In the genomic region with DNA sequence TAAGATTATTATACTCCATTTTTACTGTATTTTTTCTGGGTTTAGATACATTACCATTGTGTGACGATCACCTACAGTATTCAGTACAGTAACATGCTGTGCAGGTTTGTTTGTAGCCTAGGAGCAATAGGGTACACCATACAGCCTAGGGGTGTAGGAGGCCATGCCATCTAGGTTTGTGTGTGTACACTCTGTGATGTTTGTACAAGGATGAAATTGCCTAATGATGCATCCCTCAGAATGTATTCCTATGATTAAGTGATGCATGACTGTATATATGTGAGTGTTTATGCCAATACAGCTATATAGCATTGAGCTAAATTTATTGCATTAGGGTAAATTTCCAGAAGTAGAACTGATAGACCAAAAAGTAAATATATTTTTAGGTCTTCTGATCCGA, we compare ENCODE assay signal across 23 cellular contexts. TPM values are rescaled to one million over a fixed set of nuclear protein-coding genes. Genes with fewer than 3 reads are reported as not detected.
A peak's percentile ranks its signal among the peaks of the same experiment; 100 is the strongest.
DNase-seq lines count a peak whose midpoint lies in the region; ATAC-seq and TF ChIP-seq lines count a peak whose summit lies in the region.
"Had no signal": no experiment of that assay in that cellular context is flagged by ENCODE, and none has a peak within 500 bp of the region (broad histone marks: within the 10 kb centered on the region; RNA-seq: fewer than 3 reads in every experiment).

No MANE protein-coding gene starts in this region.

- H3K27ac ChIP-seq in RWPE2 (ENCODE audit: poor library complexity, severe bottlenecking): peak overlapping the region; percentile 73
- H3K27ac ChIP-seq in substantia nigra (ENCODE audit: low read depth, low read length, poor library complexity, severe bottlenecking): no peak overlapping the region
- no peak overlapping the region for H3K27ac ChIP-seq in colonic mucosa
- H3K27ac ChIP-seq: A549; BLaER1 treated with 17β-estradiol and CSF1 and Interleukin-3, amounts not matched to agents 10 nM and 100 nM; GM23248 had no signal

- no peaks in the 10 kb centered on the region for H3K9me3 ChIP-seq in RWPE2 (ENCODE audit: severe bottlenecking)
- H3K9me3 ChIP-seq in colonic mucosa: no peaks in the 10 kb centered on the region
- H3K9me3 ChIP-seq: A549; BE2C; BLaER1 treated with 17β-estradiol and CSF1 and Interleukin-3, amounts not matched to agents 10 nM and 100 nM had no signal

- H3K4me3 ChIP-seq in RWPE2 (ENCODE audit: severe bottlenecking) (no peak overlapping the region), colonic mucosa (no peak overlapping the region)
- H3K4me3 ChIP-seq: A549; BLaER1 treated with 17β-estradiol and CSF1 and Interleukin-3, amounts not matched to agents 10 nM and 100 nM; GM12878; GM23248 had no signal

- H3K27me3 ChIP-seq in RWPE2 (ENCODE audit: insufficient read depth, poor library complexity, severe bottlenecking) (no peaks in the 10 kb centered on the region), colonic mucosa (no peaks in the 10 kb centered on the region)
- H3K27me3 ChIP-seq: BE2C; BLaER1 treated with 17β-estradiol and CSF1 and Interleukin-3, amounts not matched to agents 10 nM and 100 nM had no signal

- no peak overlapping the region for H3K9ac ChIP-seq in colonic mucosa (ENCODE audit: low read depth in 2 of 2, low read length in 2 of 2)
- H3K9ac ChIP-seq: BLaER1 treated with 17β-estradiol and CSF1 and Interleukin-3, amounts not matched to agents 10 nM and 100 nM; GM23248 had no signal

- H3K36me3 Mint-ChIP-seq in activated T-helper 17 cell treated with anti-CD3 and anti-CD28 coated beads, Interleukin-2, amount 50 U/mL, for 72 hours (ENCODE audit: low read depth): peaks cover 11% of the 10 kb centered on the region

- TF ChIP-seq CTCF in RWPE2 (IDR thresholded peaks at IDR 0.05; ENCODE audit: poor library complexity, severe bottlenecking) (no peak), colonic mucosa (IDR thresholded peaks at IDR 0.05) (no peak)

- H3K9me3 Mint-ChIP-seq in activated T-helper 17 cell treated with anti-CD3 and anti-CD28 coated beads, Interleukin-2, amount 50 U/mL, for 72 hours: no peaks in the 10 kb centered on the region
- H3K9me3 Mint-ChIP-seq: CD14-positive monocyte; CD4-positive, alpha-beta T cell; CD8-positive, alpha-beta memory T cell had no signal

- peak; percentile 35 for DNase-seq in NCI-H146 treated with DMSO at 0.1 percent for 48 hours (lab: John Stamatoyannopoulos, UW; ENCODE audit: unreplicated experiment)
- DNase-seq in RWPE2 (ENCODE audit: low spot score): no peak
- DNase-seq in substantia nigra (lab: John Stamatoyannopoulos, UW): no peak
- no peak for DNase-seq in colonic mucosa
- DNase-seq: 8988T; ACHN; AML-193; CD4-positive, alpha-beta T cell; CD8-positive, alpha-beta memory T cell; DMS 273 treated with DMSO at 0.1 percent for 48 hours; DMS79; EL; GDM1; GM23248; H7; HCEC 1CT had no signal

- intact Hi-C loops in colonic mucosa (cut with DNase I): no loop called here

- H3K4me3 Mint-ChIP-seq in activated T-helper 17 cell treated with anti-CD3 and anti-CD28 coated beads, Interleukin-2, amount 50 U/mL, for 72 hours: no peak overlapping the region
- H3K4me3 Mint-ChIP-seq: CD14-positive monocyte; CD4-positive, alpha-beta T cell had no signal

- H3K4me1 ChIP-seq in RWPE2 (ENCODE audit: insufficient read depth, poor library complexity, severe bottlenecking): peaks cover 17% of the 10 kb centered on the region
- H3K4me1 ChIP-seq in colonic mucosa: no peaks in the 10 kb centered on the region

- H3K27me3 Mint-ChIP-seq in activated T-helper 17 cell treated with anti-CD3 and anti-CD28 coated beads, Interleukin-2, amount 50 U/mL, for 72 hours: no peaks in the 10 kb centered on the region
- H3K27me3 Mint-ChIP-seq: CD4-positive, alpha-beta T cell had no signal

- H3K36me3 ChIP-seq in RWPE2 (ENCODE audit: low read depth) (peaks cover 94% of the 10 kb centered on the region), colonic mucosa (no peaks in the 10 kb centered on the region)
- H3K36me3 ChIP-seq: BE2C; BLaER1 treated with 17β-estradiol and CSF1 and Interleukin-3, amounts not matched to agents 10 nM and 100 nM had no signal

- H3K27ac Mint-ChIP-seq in activated T-helper 17 cell treated with anti-CD3 and anti-CD28 coated beads, Interleukin-2, amount 50 U/mL, for 72 hours: no peak overlapping the region
- H3K27ac Mint-ChIP-seq: CD14-positive monocyte; CD4-positive, alpha-beta T cell; CD8-positive, alpha-beta memory T cell had no signal

- ATAC-seq in RWPE2 (ENCODE audit: low read depth): peak; percentile 35
- peak; percentile 29 for ATAC-seq in esophagus mucosa
- ATAC-seq in activated T-helper 17 cell treated with anti-CD3 and anti-CD28 coated beads, Interleukin-2, amount 50 U/mL, for 72 hours (replicated peaks): no peak
- ATAC-seq: GM12878 had no signal

- no peaks in the 10 kb centered on the region for H3K4me1 Mint-ChIP-seq in activated T-helper 17 cell treated with anti-CD3 and anti-CD28 coated beads, Interleukin-2, amount 50 U/mL, for 72 hours

RNA-seq across cellular contexts. Expression of a gene that starts 23.3 kb away (rescaled TPM):
- total RNA-seq in esophagus mucosa (36.6 TPM), colonic mucosa (10 to 100 TPM; 25.5 to 40.6 TPM)
- 1 to 10 TPM; 3.7 to 5.8 TPM for total RNA-seq in activated T-helper 17 cell treated with anti-CD3 and anti-CD28 coated beads, Interleukin-2, amount 50 U/mL, for 72 hours

RNA-seq across cellular contexts. Expression of a gene that starts 48.5 kb away (rescaled TPM):
- total RNA-seq in esophagus mucosa: 16.4 TPM
- total RNA-seq in activated T-helper 17 cell treated with anti-CD3 and anti-CD28 coated beads, Interleukin-2, amount 50 U/mL, for 72 hours: 10 to 100 TPM; 33.6 to 36.3 TPM
- 10 to 100 TPM; 28.7 to 32.0 TPM for total RNA-seq in colonic mucosa

RNA-seq across cellular contexts. Expression of a gene that starts 52.2 kb away (rescaled TPM):
- 9.3 TPM for total RNA-seq in esophagus mucosa
- 1 to 10 TPM; 2.7 to 5.5 TPM for total RNA-seq in activated T-helper 17 cell treated with anti-CD3 and anti-CD28 coated beads, Interleukin-2, amount 50 U/mL, for 72 hours
- total RNA-seq in colonic mucosa: 100 to 1,000 TPM; 118 to 148 TPM
- total RNA-seq: GM23248 had no signal

Comparison
In these comparisons a context has a peak if more than half of its experiments do, and no peak if none do; other contexts are left out.
1. RNA of a gene that starts 52.2 kb away (total RNA-seq): 118 to 148 TPM in colonic mucosa; 9.3 TPM in esophagus mucosa (single experiment) and 2.7 to 5.5 TPM in activated T-helper 17 cell treated with anti-CD3 and anti-CD28 coated beads, Interleukin-2, amount 50 U/mL, for 72 hours; every median in the first group is over 10 times any median in the second.